In the genomic region with DNA sequence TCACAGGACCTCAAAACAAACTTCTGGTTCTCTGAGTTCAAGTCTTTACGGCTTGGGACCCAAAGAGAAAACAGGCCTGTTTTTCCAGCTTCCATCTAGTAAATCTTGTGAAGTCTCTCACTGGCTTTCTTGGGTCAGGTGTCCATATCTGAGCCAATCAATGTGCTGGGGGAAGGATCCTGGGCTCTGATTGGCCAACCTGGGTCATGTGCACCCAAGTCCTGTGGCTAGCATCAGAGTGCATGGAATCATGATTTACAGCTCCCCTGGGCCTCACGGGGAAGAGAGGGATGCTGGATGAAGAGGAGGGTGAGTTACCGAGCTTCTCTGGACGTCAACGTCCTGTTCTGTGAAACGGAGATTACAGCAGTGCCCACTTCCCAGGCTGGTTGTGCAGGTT, we compare ENCODE assay signal across 1 cellular context.
TF ChIP-seq lines count a peak whose summit lies in the region.

No MANE protein-coding gene starts in this region.

TF ChIP-seq in H1, 55 proteins besides CTCF, POLR2A, EP300 and RAD21:
- no peak for TF ChIP-seq EZH2 (IDR thresholded peaks at IDR 0.05; ENCODE audit: low read depth, low read length, severe bottlenecking)
- TF ChIP-seq E2F6 (IDR thresholded peaks at IDR 0.05), result peak; percentile 50; the same call in 1 of the 2 replicates
- TF ChIP-seq ATF3 (IDR thresholded peaks at IDR 0.05; ENCODE audit: insufficient read depth, low read depth, low read length), result peak; percentile 62; the same call in 1 of the 2 replicates
- TF ChIP-seq USF2 (IDR thresholded peaks at IDR 0.05; ENCODE audit: low read length), result peak; percentile 85
- peak; percentile 68; the same call in 1 of the 2 replicates for TF ChIP-seq SP1 (IDR thresholded peaks at IDR 0.05; ENCODE audit: low read depth, low read length)
